Comparison of ENCODE assay signal across 1 cellular context in genomic region chr2:101133492-101134101, GRCh38.
TF ChIP-seq lines count a peak whose summit lies in the region.

No MANE protein-coding gene starts in this region.

TF ChIP-seq in HepG2, 621 proteins besides CTCF, POLR2A, EP300 and RAD21 (continued from another document):
- TF ChIP-seq ATRX (CRISPR knock-in tag; IDR thresholded peaks at IDR 0.05; ENCODE audit: borderline replicate concordance) (no peak), ZNF678 (CRISPR knock-in tag; IDR thresholded peaks at IDR 0.05) (no peak), ZNF710 (CRISPR knock-in tag; IDR thresholded peaks at IDR 0.05; ENCODE audit: borderline replicate concordance) (no peak), ZSCAN9 (CRISPR knock-in tag; IDR thresholded peaks at IDR 0.05; ENCODE audit: borderline replicate concordance) (no peak), EEA1 (CRISPR knock-in tag; IDR thresholded peaks at IDR 0.05; ENCODE audit: borderline replicate concordance) (no peak), SMC3 (IDR thresholded peaks at IDR 0.05; ENCODE audit: low read length) (no peak), RERE (CRISPR knock-in tag; IDR thresholded peaks at IDR 0.05; ENCODE audit: low read depth) (no peak), ZFAT (CRISPR knock-in tag; conservative IDR thresholded peaks at IDR 0.05) (no peak), ATF3 (CRISPR knock-in tag; IDR thresholded peaks at IDR 0.05) (no peak), ZNF282 (IDR thresholded peaks at IDR 0.05; ENCODE audit: partially characterized antibody) (no peak), ZNF354B (CRISPR knock-in tag; IDR thresholded peaks at IDR 0.05) (no peak), HIC2 (CRISPR knock-in tag; IDR thresholded peaks at IDR 0.05; ENCODE audit: low read depth) (no peak)
